In the genomic region with DNA sequence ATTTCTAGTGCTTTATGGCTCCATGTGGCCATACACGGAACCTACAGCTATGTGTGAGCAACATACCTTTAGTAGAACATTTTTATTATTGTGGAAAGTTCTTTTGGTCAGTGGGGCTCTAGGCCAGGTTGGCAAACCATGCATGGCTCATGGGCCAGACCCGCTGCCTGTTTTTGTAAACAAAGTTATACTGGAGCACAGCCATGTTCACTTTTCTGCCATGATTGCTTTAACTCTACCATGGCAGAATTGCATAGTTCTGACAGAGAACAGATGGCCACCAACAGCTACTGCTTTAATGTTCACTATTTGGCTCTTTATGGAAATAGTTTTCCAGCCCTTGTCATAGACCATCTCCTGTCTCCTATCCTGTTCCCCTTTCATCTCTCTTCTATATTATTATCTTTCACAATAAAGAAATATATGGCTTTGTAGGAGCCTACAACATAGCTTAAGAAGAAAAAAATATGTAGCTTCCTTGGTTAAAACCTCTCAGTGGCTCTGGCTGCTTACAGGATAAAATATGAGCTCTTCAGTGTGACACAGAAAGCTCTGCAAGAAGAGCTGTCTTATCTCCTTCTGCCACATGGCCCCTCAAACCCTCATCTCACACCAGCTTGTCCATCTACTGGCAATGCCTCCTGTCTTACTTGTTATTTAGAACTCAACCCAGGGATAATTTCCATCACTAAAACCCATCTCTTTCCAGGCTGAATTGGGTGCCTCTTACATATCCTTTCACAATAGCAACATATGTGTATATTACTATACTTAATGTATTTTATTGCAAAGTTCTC, we compare ENCODE assay signal across 25 cellular contexts. TPM values are rescaled to one million over a fixed set of nuclear protein-coding genes. Genes with fewer than 3 reads are reported as not detected.
A peak's percentile ranks its signal among the peaks of the same experiment; 100 is the strongest.
DNase-seq lines count a peak whose midpoint lies in the region; ATAC-seq, FAIRE-seq and TF ChIP-seq lines count a peak whose summit lies in the region.
"Had no signal": no experiment of that assay in that cellular context is flagged by ENCODE, and none has a peak within 500 bp of the region (broad histone marks: within the 10 kb centered on the region; RNA-seq: fewer than 3 reads in every experiment).

No MANE protein-coding gene starts in this region.

- intact Hi-C loops in left ventricle myocardium inferior (cut with micrococcal nuclease) = no loop called here
- intact Hi-C loops in activated CD4-positive, alpha-beta T cell treated with anti-CD3 and anti-CD28 coated beads for 36 hours (cut with DNase I, micrococcal nuclease) = no loop called here

- ATAC-seq in activated CD4-positive, alpha-beta T cell treated with anti-CD3 and anti-CD28 coated beads for 36 hours = no peak

- FAIRE-seq in urothelium cell line (lab: Jason Lieb, UNC) = no peak
- FAIRE-seq: colon, pancreas had no signal

- no peak for TF ChIP-seq POLR2A in suprapubic skin (IDR thresholded peaks at IDR 0.05)

- H3K4me3 ChIP-seq in left ventricle myocardium inferior (no peak overlapping the region), suprapubic skin (no peak overlapping the region)
- H3K4me3 ChIP-seq: BLaER1 treated with 17β-estradiol and CSF1 and Interleukin-3, amounts not matched to agents 10 nM and 100 nM; pancreas; SJCRH30; uterus had no signal

- H3K9me3 ChIP-seq in left ventricle myocardium inferior (replicated peaks) (no peaks in the 10 kb centered on the region), suprapubic skin (no peaks in the 10 kb centered on the region)
- H3K9me3 ChIP-seq: BLaER1 treated with 17β-estradiol and CSF1 and Interleukin-3, amounts not matched to agents 10 nM and 100 nM; pancreas; SJCRH30; uterus had no signal

- H3K36me3 Mint-ChIP-seq in activated CD4-positive, alpha-beta T cell treated with anti-CD3 and anti-CD28 coated beads for 36 hours (ENCODE audit: low read depth) = no peaks in the 10 kb centered on the region
- H3K36me3 Mint-ChIP-seq: activated naive CD8-positive, alpha-beta T cell treated with anti-CD3 and anti-CD28 coated beads, Interleukin-2, amount 10 ng/mL, durations not matched to agents 7 days and 5 days had no signal

- H3K4me1 ChIP-seq in left ventricle myocardium inferior (peaks cover 30% of the 10 kb centered on the region), suprapubic skin (no peaks in the 10 kb centered on the region)
- H3K4me1 ChIP-seq: pancreas, SJCRH30 had no signal

- POLR2A ChIA-PET in activated CD4-positive, alpha-beta T cell treated with anti-CD3 and anti-CD28 coated beads for 36 hours (lab: Charles Lee) = no interaction called here

- no peaks in the 10 kb centered on the region for H3K9me3 Mint-ChIP-seq in activated CD4-positive, alpha-beta T cell treated with anti-CD3 and anti-CD28 coated beads for 36 hours (ENCODE audit: low read depth)
- H3K9me3 Mint-ChIP-seq: nephron had no signal

- H3K4me1 Mint-ChIP-seq in activated CD4-positive, alpha-beta T cell treated with anti-CD3 and anti-CD28 coated beads for 36 hours = no peaks in the 10 kb centered on the region
- H3K4me1 Mint-ChIP-seq: activated naive CD8-positive, alpha-beta T cell treated with anti-CD3 and anti-CD28 coated beads, Interleukin-2, amount 10 ng/mL, durations not matched to agents 7 days and 5 days had no signal

- no peaks in the 10 kb centered on the region for H3K27me3 ChIP-seq in left ventricle myocardium inferior (ENCODE audit: low read depth)
- no peaks in the 10 kb centered on the region for H3K27me3 ChIP-seq in suprapubic skin
- H3K27me3 ChIP-seq: BLaER1 treated with 17β-estradiol and CSF1 and Interleukin-3, amounts not matched to agents 10 nM and 100 nM; pancreas; SJCRH30; uterus had no signal

- TF ChIP-seq EP300 in suprapubic skin (IDR thresholded peaks at IDR 0.05) = no peak

- H3K36me3 ChIP-seq in left ventricle myocardium inferior = peaks cover 9% of the 10 kb centered on the region
- H3K36me3 ChIP-seq in suprapubic skin = no peaks in the 10 kb centered on the region
- H3K36me3 ChIP-seq: BLaER1 treated with 17β-estradiol and CSF1 and Interleukin-3, amounts not matched to agents 10 nM and 100 nM; uterus had no signal

- H3K27me3 Mint-ChIP-seq in activated CD4-positive, alpha-beta T cell treated with anti-CD3 and anti-CD28 coated beads for 36 hours = peaks cover 15% of the 10 kb centered on the region

- H3K4me3 Mint-ChIP-seq in activated CD4-positive, alpha-beta T cell treated with anti-CD3 and anti-CD28 coated beads for 36 hours = no peak overlapping the region
- H3K4me3 Mint-ChIP-seq: activated B cell treated with CpG ODN at 0.5 μM for 24 hours; activated naive CD8-positive, alpha-beta T cell treated with anti-CD3 and anti-CD28 coated beads, Interleukin-2, amount 10 ng/mL, durations not matched to agents 7 days and 5 days; nephron had no signal

- DNase-seq in Ammon's horn (ENCODE audit: low spot score) = peak; percentile 7
- peak; percentile 74 for DNase-seq in NCI-H1694 treated with DMSO at 0.1 percent for 48 hours (lab: John Stamatoyannopoulos, UW)
- DNase-seq in astrocyte of the hippocampus (ENCODE audit: low read depth, low spot score) = peak; percentile 20
- DNase-seq in left ventricle myocardium inferior = no peak
- DNase-seq in suprapubic skin (ENCODE audit: low spot score in 2 of 2) = no peak
- no peak for DNase-seq in activated CD4-positive, alpha-beta T cell treated with anti-CD3 and anti-CD28 coated beads for 36 hours
- DNase-seq in NCI-H2227 treated with DMSO at 0.1 percent for 48 hours (lab: John Stamatoyannopoulos, UW) = no peak
- DNase-seq in urothelium cell line (ENCODE audit: low spot score) = no peak
- DNase-seq: activated B cell treated with CpG ODN at 0.5 μM for 24 hours; activated CD4-positive, alpha-beta T cell treated with anti-CD3 and anti-CD28 coated beads, Interleukin-2, amount 50 U/mL, for 48 hours; activated effector memory CD4-positive, alpha-beta T cell treated with Interleukin-2 at 50 U/mL for 16 hours; activated naive CD8-positive, alpha-beta T cell treated with anti-CD3 and anti-CD28 coated beads, Interleukin-2, amount 10 ng/mL, durations not matched to agents 7 days and 5 days; Calu3; EL; IMR-90; midbrain; NCI-H1436; NCI-H774; pancreas; SJCRH30; T-helper 2 cell; uterus had no signal

- peak overlapping the region; percentile 53 for H3K27ac ChIP-seq in left ventricle myocardium inferior (replicated peaks)
- H3K27ac ChIP-seq in suprapubic skin = no peak overlapping the region
- H3K27ac ChIP-seq: pancreas, SJCRH30, uterus had no signal

- no peak for TF ChIP-seq CTCF in left ventricle myocardium inferior (IDR thresholded peaks at IDR 0.05; ENCODE audit: borderline replicate concordance)
- TF ChIP-seq CTCF in suprapubic skin (IDR thresholded peaks at IDR 0.05) = no peak

- H3K27ac Mint-ChIP-seq in activated CD4-positive, alpha-beta T cell treated with anti-CD3 and anti-CD28 coated beads for 36 hours = no peak overlapping the region
- H3K27ac Mint-ChIP-seq: activated B cell treated with CpG ODN at 0.5 μM for 24 hours; activated naive CD8-positive, alpha-beta T cell treated with anti-CD3 and anti-CD28 coated beads, Interleukin-2, amount 10 ng/mL, durations not matched to agents 7 days and 5 days; nephron had no signal

- 60% methylated on average over 2 of the region's 2 CpGs for WGBS in suprapubic skin

- CTCF ChIA-PET in activated CD4-positive, alpha-beta T cell treated with anti-CD3 and anti-CD28 coated beads for 36 hours (lab: Charles Lee) = no interaction called here

RNA-seq across cellular contexts. Expression of gene RWDD3, which starts 54.6 kb away (rescaled TPM):
- total RNA-seq in left ventricle myocardium inferior (19.4 TPM), suprapubic skin (10 to 100 TPM in 2 of 4 donors, 1 to 10 TPM in 2; 6.9 to 12.6 (median 9.4) TPM)
- 10 to 100 TPM; 10.5 to 14.3 TPM for total RNA-seq in activated CD4-positive, alpha-beta T cell treated with anti-CD3 and anti-CD28 coated beads for 36 hours

Comparison
In these comparisons a context has a peak if more than half of its experiments do, and no peak if none do; other contexts are left out.
1. DNase-seq: peak in Ammon's horn (single experiment), NCI-H1694 treated with DMSO at 0.1 percent for 48 hours (single experiment) and astrocyte of the hippocampus (single experiment); none in left ventricle myocardium inferior (single experiment), suprapubic skin (0 of 2), activated CD4-positive, alpha-beta T cell treated with anti-CD3 and anti-CD28 coated beads for 36 hours (single experiment), NCI-H2227 treated with DMSO at 0.1 percent for 48 hours (single experiment) and urothelium cell line (single experiment).